13 cellular contexts compared by ENCODE assay signal in genomic region chr13:110592670-110593069, GRCh38. TPM values are rescaled to one million over a fixed set of nuclear protein-coding genes. Genes with fewer than 3 reads are reported as not detected.
DNase-seq lines count a peak whose midpoint lies in the region; ATAC-seq, FAIRE-seq and TF ChIP-seq lines count a peak whose summit lies in the region.
"Had no signal": no experiment of that assay in that cellular context is flagged by ENCODE, and none has a peak within 500 bp of the region (broad histone marks: within the 10 kb centered on the region; RNA-seq: fewer than 3 reads in every experiment).

No MANE protein-coding gene starts in this region.

- H3K27me3 ChIP-seq in keratinocyte (ENCODE audit: control insufficient read depth, extremely low read depth, insufficient read depth, low read length) (no peaks in the 10 kb centered on the region), prostate gland (replicated peaks; ENCODE audit: insufficient read depth) (no peaks in the 10 kb centered on the region)
- H3K27me3 ChIP-seq: BLaER1 had no signal

- no peaks in the 10 kb centered on the region for H3K9me1 ChIP-seq in keratinocyte (ENCODE audit: control insufficient read depth, extremely low read depth, insufficient read depth, low read length)

- TF ChIP-seq POLR2A in prostate gland (IDR thresholded peaks at IDR 0.05): no peak

- H3K4me1 ChIP-seq in keratinocyte (ENCODE audit: control insufficient read depth, extremely low read depth, insufficient read depth, low read length): peaks cover 27% of the 10 kb centered on the region
- no peaks in the 10 kb centered on the region for H3K4me1 ChIP-seq in prostate gland (replicated peaks)

- DNase-seq in AG08395 (ENCODE audit: low spot score): peak; percentile 28
- peak; percentile 44 for DNase-seq in HCEC 1CT
- no peak for DNase-seq in chondrocyte (ENCODE audit: low spot score)
- no peak for DNase-seq in keratinocyte (ENCODE audit: low read depth, low spot score)
- no peak for DNase-seq in prostate gland (ENCODE audit: low spot score)
- DNase-seq in left colon: no peak
- DNase-seq in DMS114 treated with DMSO at 0.1 percent for 48 hours (lab: John Stamatoyannopoulos, UW; ENCODE audit: unreplicated experiment): no peak
- DNase-seq: NCI-H226; NCI-H526 treated with DMSO at 0.1 percent for 48 hours; NK-92 treated with Interleukin-12 subunit alpha and Interleukin-12 subunit beta, amount 100 ng/mL, for 24 hours had no signal

- WGBS in prostate gland: 78% methylated on average over 2 of the region's 2 CpGs

- H4K20me1 ChIP-seq in keratinocyte (ENCODE audit: control insufficient read depth, extremely low read depth, insufficient read depth, low read length): no peaks in the 10 kb centered on the region
- H4K20me1 ChIP-seq: BLaER1 had no signal

- H3K4me3 Mint-ChIP-seq in chondrocyte (ENCODE audit: unreplicated experiment): no peak overlapping the region
- H3K4me3 Mint-ChIP-seq: CD8-positive, alpha-beta memory T cell had no signal

- H3K27ac ChIP-seq in keratinocyte (ENCODE audit: control insufficient read depth, insufficient read depth, low read length): peak overlapping the region; percentile 31
- no peak overlapping the region for H3K27ac ChIP-seq in prostate gland
- H3K27ac ChIP-seq: BLaER1 had no signal

- no peak overlapping the region for H3K4me3 ChIP-seq in keratinocyte (ENCODE audit: control insufficient read depth in 2 of 3, extremely low read depth in 1 of 3, insufficient read depth in 2 of 3, low read depth in 1 of 3, low read length in 3 of 3)
- no peak overlapping the region for H3K4me3 ChIP-seq in prostate gland
- H3K4me3 ChIP-seq: BLaER1 had no signal

- H3K27me3 Mint-ChIP-seq in chondrocyte (ENCODE audit: low read depth): no peaks in the 10 kb centered on the region

- no peak for FAIRE-seq in keratinocyte (lab: Jason Lieb, UNC)

- no peak for TF ChIP-seq CTCF in chondrocyte (IDR thresholded peaks at IDR 0.05)
- TF ChIP-seq CTCF in keratinocyte (optimal IDR thresholded peaks at IDR 0.05 in 1 of 3, IDR thresholded peaks at IDR 0.05 in 1 of 3, conservative IDR thresholded peaks at IDR 0.05 in 1 of 3; ENCODE audit: extremely low read depth in 1 of 3, insufficient read depth in 2 of 3, low read length in 3 of 3): no peak
- TF ChIP-seq CTCF in prostate gland (IDR thresholded peaks at IDR 0.05): no peak

- intact Hi-C loops in prostate gland (cut with DNase I) (loop anchor here (5.0 kb wide), 1 partner anchor 225 kb away; no protein-coding TSS in a partner anchor), left colon (cut with DNase I, micrococcal nuclease) (loop anchor here in 1 of 2 donors (2.0 kb wide), 1 partner anchor 226 kb away; no protein-coding TSS in a partner anchor)

- no peak overlapping the region for H3K9ac ChIP-seq in keratinocyte (ENCODE audit: control insufficient read depth, extremely low read depth, insufficient read depth, low read length)
- H3K9ac ChIP-seq: BLaER1 had no signal

- peak overlapping the region; percentile 49 for H3K27ac Mint-ChIP-seq in chondrocyte (ENCODE audit: unreplicated experiment)

- no peaks in the 10 kb centered on the region for H3K9me3 Mint-ChIP-seq in chondrocyte (ENCODE audit: low read depth)
- H3K9me3 Mint-ChIP-seq: CD8-positive, alpha-beta memory T cell had no signal

- H3K9me3 ChIP-seq in keratinocyte (ENCODE audit: control insufficient read depth, low read depth, low read length): no peaks in the 10 kb centered on the region
- H3K9me3 ChIP-seq in prostate gland: no peaks in the 10 kb centered on the region
- H3K9me3 ChIP-seq: BLaER1 had no signal

- no peak overlapping the region for H3K4me2 ChIP-seq in keratinocyte (ENCODE audit: control insufficient read depth, extremely low read depth, insufficient read depth, low read depth, low read length)
- H3K4me2 ChIP-seq: BLaER1 had no signal

- no peaks in the 10 kb centered on the region for H3K79me2 ChIP-seq in keratinocyte (ENCODE audit: control insufficient read depth, insufficient read depth, low read length)

- no peak overlapping the region for H2AFZ ChIP-seq in keratinocyte (ENCODE audit: control insufficient read depth, low read length)

- H3K4me1 Mint-ChIP-seq in chondrocyte (ENCODE audit: low read depth): peaks cover 24% of the 10 kb centered on the region

- ATAC-seq in GM19324 (IDR thresholded peaks at IDR 0.05; ENCODE audit: low FRiP score, unreplicated experiment) (no peak), left colon (no peak)

- dilution Hi-C loops in keratinocyte (cut with MboI; ENCODE audit: extremely low pct_ligation_motif_present, low sequenced_read_pairs): no loop called here

- H3K36me3 Mint-ChIP-seq in chondrocyte (ENCODE audit: low read depth): no peaks in the 10 kb centered on the region
- H3K36me3 Mint-ChIP-seq: CD8-positive, alpha-beta memory T cell had no signal

- H3K36me3 ChIP-seq in keratinocyte (ENCODE audit: control insufficient read depth in 2 of 2, extremely low read depth in 1 of 2, insufficient read depth in 2 of 2, low read length in 2 of 2): no peaks in the 10 kb centered on the region
- no peaks in the 10 kb centered on the region for H3K36me3 ChIP-seq in prostate gland
- H3K36me3 ChIP-seq: BLaER1 had no signal

RNA-seq across cellular contexts. Expression of gene NAXD, which starts 22.7 kb away (rescaled TPM):
- total RNA-seq in chondrocyte (23.5 to 28.4 TPM (median 27.1 TPM) in 3 replicates), prostate gland (10 to 100 TPM; 36.2 to 71.6 TPM), left colon (10 to 100 TPM; 35.9 to 36.4 TPM)
- polyA plus RNA-seq in keratinocyte: 17.6 to 18.7 TPM (median 18.0 TPM) in 3 replicates
- 8.4 TPM for polyA plus RNA-seq in keratinocyte (2011; ENCODE audit: low read depth)
- 12.2 and 13.7 TPM in 2 replicates for polyA plus RNA-seq in keratinocyte (2011; cell fraction: cytosol; rRNA removed)
- 41.3 and 44.7 TPM in 2 replicates for polyA plus RNA-seq in keratinocyte (2011; cell fraction: nucleus; rRNA removed)
- polyA plus RNA-seq in keratinocyte (2012; ENCODE audit: low replicate concordance): 15.6 and 23.1 TPM in 2 replicates
- 10.6 to 13.8 TPM (median 13.6 TPM) in 3 replicates for polyA minus RNA-seq in keratinocyte
- polyA minus RNA-seq in keratinocyte (2011; cell fraction: cytosol; rRNA and poly(A)+ RNA removed): 8.6 TPM
- polyA minus RNA-seq in keratinocyte (2011; cell fraction: nucleus; rRNA and poly(A)+ RNA removed): 8.1 and 11.6 TPM in 2 replicates

RNA-seq across cellular contexts. Expression of gene RAB20, which starts 31.1 kb away (rescaled TPM):
- total RNA-seq in chondrocyte (3.6 to 7.8 TPM (median 6.3 TPM) in 3 replicates), prostate gland (10 to 100 TPM; 24.0 to 42.1 TPM), left colon (10 to 100 TPM; 37.1 to 53.5 TPM)
- 3.7 to 4.3 TPM (median 4.1 TPM) in 3 replicates for polyA plus RNA-seq in keratinocyte
- polyA plus RNA-seq in keratinocyte (2011; ENCODE audit: low read depth): 0.17 TPM
- polyA plus RNA-seq in keratinocyte (2011; cell fraction: cytosol; rRNA removed): 3.4 and 5.1 TPM in 2 replicates
- 3.4 and 3.8 TPM in 2 replicates for polyA plus RNA-seq in keratinocyte (2011; cell fraction: nucleus; rRNA removed)
- polyA plus RNA-seq in keratinocyte (2012; ENCODE audit: low replicate concordance): 1.1 and 4.8 TPM in 2 replicates
- polyA minus RNA-seq in keratinocyte: 1.1 to 2.1 TPM (median 1.2 TPM) in 3 replicates
- polyA minus RNA-seq in keratinocyte (2011; cell fraction: cytosol; rRNA and poly(A)+ RNA removed): 3.8 TPM
- 1.2 and 1.4 TPM in 2 replicates for polyA minus RNA-seq in keratinocyte (2011; cell fraction: nucleus; rRNA and poly(A)+ RNA removed)

Comparison
In these comparisons a context has a peak if more than half of its experiments do, and no peak if none do; other contexts are left out.
1. DNase-seq: peak in AG08395 (single experiment) and HCEC 1CT (single experiment); none in chondrocyte (single experiment), keratinocyte (single experiment), prostate gland (single experiment), left colon (0 of 2) and DMS114 treated with DMSO at 0.1 percent for 48 hours (single experiment).